9 cellular contexts compared by ENCODE assay signal in genomic region chr9:71760901-71761300, GRCh38. TPM values are rescaled to one million over a fixed set of nuclear protein-coding genes. Genes with fewer than 3 reads are reported as not detected.
DNase-seq lines count a peak whose midpoint lies in the region; ATAC-seq and TF ChIP-seq lines count a peak whose summit lies in the region.
"Had no signal": no experiment of that assay in that cellular context is flagged by ENCODE, and none has a peak within 500 bp of the region (broad histone marks: within the 10 kb centered on the region; RNA-seq: fewer than 3 reads in every experiment).

No MANE protein-coding gene starts in this region.

- H3K9me3 ChIP-seq in HUES64 (ENCODE audit: insufficient read depth, low read depth, low read length), result no peaks in the 10 kb centered on the region
- H3K9me3 ChIP-seq: body of pancreas had no signal

- peaks cover 79% of the 10 kb centered on the region for H3K4me1 Mint-ChIP-seq in chondrocyte (ENCODE audit: low read depth)
- peaks cover 93 to 94% of the 10 kb centered on the region in 2 donors for H3K4me1 Mint-ChIP-seq in natural killer cell
- peaks cover 74% of the 10 kb centered on the region for H3K4me1 Mint-ChIP-seq in activated CD8-positive, alpha-beta memory T cell treated with anti-CD3 and anti-CD28 coated beads, Interleukin-2, amount 10 ng/mL, durations not matched to agents 7 days and 5 days

- CTCF ChIA-PET in activated CD8-positive, alpha-beta memory T cell treated with anti-CD3 and anti-CD28 coated beads, Interleukin-2, amount 10 ng/mL, durations not matched to agents 7 days and 5 days (lab: Charles Lee), result interaction anchor here (1.1 to 1.7 kb wide), 2 partner anchors 133 to 264 kb away, joined by 3 read pairs; no protein-coding TSS in a partner anchor

- 0 out of 2 replicates have a peak overlapping the region, but pooled peaks have one; percentile 15 for H3K9ac ChIP-seq in HUES64 (ENCODE audit: low read depth, low read length)
- H3K9ac ChIP-seq: KMS-11 had no signal

- DNase-seq in DMS 273 treated with DMSO at 0.1 percent for 48 hours (lab: John Stamatoyannopoulos, UW) (peak; percentile 27), chondrocyte (ENCODE audit: low spot score) (no peak), natural killer cell (no peak), activated gamma-delta T cell treated with Interleukin-2 at 50 U/mL for 16 hours (no peak)
- DNase-seq in activated CD8-positive, alpha-beta memory T cell treated with anti-CD3 and anti-CD28 coated beads, Interleukin-2, amount 10 ng/mL, durations not matched to agents 7 days and 5 days, result no peak

- H3K4me3 ChIP-seq in HUES64 (ENCODE audit: low read length), result peak overlapping the region; percentile 28
- H3K4me3 ChIP-seq: body of pancreas had no signal

- H3K27me3 Mint-ChIP-seq in chondrocyte (ENCODE audit: low read depth) (no peaks in the 10 kb centered on the region), natural killer cell (ENCODE audit: low read depth in 2 of 2) (no peaks in the 10 kb centered on the region)
- H3K27me3 Mint-ChIP-seq in activated CD8-positive, alpha-beta memory T cell treated with anti-CD3 and anti-CD28 coated beads, Interleukin-2, amount 10 ng/mL, durations not matched to agents 7 days and 5 days, result no peaks in the 10 kb centered on the region

- ATAC-seq in natural killer cell, result no peak
- no peak for ATAC-seq in GM19463 (IDR thresholded peaks at IDR 0.05; ENCODE audit: unreplicated experiment)
- no peak for ATAC-seq in activated CD8-positive, alpha-beta memory T cell treated with anti-CD3 and anti-CD28 coated beads, Interleukin-2, amount 10 ng/mL, durations not matched to agents 7 days and 5 days
- ATAC-seq: body of pancreas had no signal

- H3K4me1 ChIP-seq in HUES64 (ENCODE audit: insufficient read depth, low read length), result peaks cover 95% of the 10 kb centered on the region

- no peaks in the 10 kb centered on the region for H3K36me3 ChIP-seq in HUES64 (ENCODE audit: insufficient read depth, low read length)

- TF ChIP-seq CTCF in chondrocyte (IDR thresholded peaks at IDR 0.05) (no peak), natural killer cell (IDR thresholded peaks at IDR 0.05) (no peak)

- H3K27ac Mint-ChIP-seq in chondrocyte (ENCODE audit: unreplicated experiment) (peak overlapping the region; percentile 35), natural killer cell (peak overlapping the region; percentile 60 to 79)
- no peak overlapping the region for H3K27ac Mint-ChIP-seq in activated CD8-positive, alpha-beta memory T cell treated with anti-CD3 and anti-CD28 coated beads, Interleukin-2, amount 10 ng/mL, durations not matched to agents 7 days and 5 days

- intact Hi-C loops in natural killer cell (cut with micrococcal nuclease), result loop anchor here (10.0 kb wide), 1 partner anchor 46 kb away; no protein-coding TSS in a partner anchor

- H3K4me3 Mint-ChIP-seq in chondrocyte (ENCODE audit: unreplicated experiment) (no peak overlapping the region), natural killer cell (peak overlapping the region; percentile 10)
- H3K4me3 Mint-ChIP-seq in activated CD8-positive, alpha-beta memory T cell treated with anti-CD3 and anti-CD28 coated beads, Interleukin-2, amount 10 ng/mL, durations not matched to agents 7 days and 5 days, result no peak overlapping the region

- H3K27me3 ChIP-seq in HUES64 (ENCODE audit: insufficient read depth, low read length), result no peaks in the 10 kb centered on the region
- H3K27me3 ChIP-seq: body of pancreas had no signal

- H3K27ac ChIP-seq in HUES64 (ENCODE audit: low read depth, low read length), result peak overlapping the region; percentile 34; the same call in 1 of the 2 replicates
- H3K27ac ChIP-seq: KMS-11 had no signal

- 26% methylated on average over 5 of the region's 5 CpGs for WGBS in HUES64

- H3K9me3 Mint-ChIP-seq in chondrocyte (ENCODE audit: low read depth) (no peaks in the 10 kb centered on the region), natural killer cell (no peaks in the 10 kb centered on the region)
- no peaks in the 10 kb centered on the region for H3K9me3 Mint-ChIP-seq in activated CD8-positive, alpha-beta memory T cell treated with anti-CD3 and anti-CD28 coated beads, Interleukin-2, amount 10 ng/mL, durations not matched to agents 7 days and 5 days (ENCODE audit: low read depth)

- H3K36me3 Mint-ChIP-seq in chondrocyte (ENCODE audit: low read depth), result no peaks in the 10 kb centered on the region
- no peaks in the 10 kb centered on the region for H3K36me3 Mint-ChIP-seq in natural killer cell
- H3K36me3 Mint-ChIP-seq in activated CD8-positive, alpha-beta memory T cell treated with anti-CD3 and anti-CD28 coated beads, Interleukin-2, amount 10 ng/mL, durations not matched to agents 7 days and 5 days, result peaks cover 21% of the 10 kb centered on the region

RNA-seq across cellular contexts. Expression of gene CEMIP2, which starts 7.4 kb away (rescaled TPM):
- polyA plus RNA-seq in HUES64 (2013, experiment 1 of 2), result 56.8 TPM
- 57.7 TPM for polyA plus RNA-seq in HUES64 (2013, experiment 2 of 2)
- total RNA-seq in chondrocyte (23.3 to 24.4 TPM (median 23.7 TPM) in 3 replicates), natural killer cell (100 to 1,000 TPM; 204 to 326 (median 230) TPM)
- total RNA-seq in activated CD8-positive, alpha-beta memory T cell treated with anti-CD3 and anti-CD28 coated beads, Interleukin-2, amount 10 ng/mL, durations not matched to agents 7 days and 5 days, result 10 to 100 TPM; 57.0 to 78.8 TPM
